In genomic region chr14:60515244-60515695, GRCh38 we compare ENCODE assay signal across 13 cellular contexts. TPM values are rescaled to one million over a fixed set of nuclear protein-coding genes. Genes with fewer than 3 reads are reported as not detected.
DNase-seq lines count a peak whose midpoint lies in the region; ATAC-seq, FAIRE-seq and TF ChIP-seq lines count a peak whose summit lies in the region.
"Had no signal": no experiment of that assay in that cellular context is flagged by ENCODE, and none has a peak within 500 bp of the region (broad histone marks: within the 10 kb centered on the region; RNA-seq: fewer than 3 reads in every experiment).

No MANE protein-coding gene starts in this region.

- TF ChIP-seq CTCF in foreskin keratinocyte (conservative IDR thresholded peaks at IDR 0.05), result no peak
- TF ChIP-seq CTCF in psoas muscle (IDR thresholded peaks at IDR 0.05), result no peak
- no peak for TF ChIP-seq CTCF in D721Med (IDR thresholded peaks at IDR 0.05; ENCODE audit: insufficient read depth, missing control alignments)

- H3K9me3 ChIP-seq in ES-I3 (ENCODE audit: control insufficient read depth, insufficient read depth, low read length), result no peaks in the 10 kb centered on the region
- H3K9me3 ChIP-seq in NT2/D1 (ENCODE audit: insufficient read depth, low read length), result no peaks in the 10 kb centered on the region
- H3K9me3 ChIP-seq in psoas muscle, result no peaks in the 10 kb centered on the region

- ATAC-seq in foreskin keratinocyte (peak; percentile 25), psoas muscle (peak; percentile 9 to 40 (median 24))
- ATAC-seq: esophagus mucosa, Panc1 had no signal

- H3K27me3 ChIP-seq in NT2/D1 (ENCODE audit: insufficient read depth, insufficient read length) (peaks cover 51% of the 10 kb centered on the region), foreskin keratinocyte (peaks cover 100% of the 10 kb centered on the region), psoas muscle (ENCODE audit: insufficient read depth in 3 of 3, low read length in 2 of 3) (peaks cover 0 to 17% (median 6%) of the 10 kb centered on the region in 3 donors)

- peak overlapping the region; percentile 63 for H3K9ac ChIP-seq in ES-I3 (ENCODE audit: low read depth, low read length)
- no peak overlapping the region for H3K9ac ChIP-seq in NT2/D1 (ENCODE audit: insufficient read length, low read depth)

- FAIRE-seq in D721Med (lab: Jason Lieb, UNC), result no peak

- H3K27ac ChIP-seq in foreskin keratinocyte, result no peak overlapping the region
- H3K27ac ChIP-seq in psoas muscle, result peak overlapping the region; percentile 43

- H3K4me3 ChIP-seq in NT2/D1 (ENCODE audit: insufficient read length, low read depth) (peak overlapping the region; percentile 4), psoas muscle (peak overlapping the region; percentile 69)

- H3K36me3 ChIP-seq in ES-I3 (ENCODE audit: insufficient read depth, low read length) (no peaks in the 10 kb centered on the region), NT2/D1 (ENCODE audit: insufficient read depth, insufficient read length, low read length) (no peaks in the 10 kb centered on the region), psoas muscle (ENCODE audit: insufficient read depth in 1 of 2, low read depth in 1 of 2) (no peaks in the 10 kb centered on the region)

- WGBS in psoas muscle, 3 donors, result 5 to 12% (median 11%) methylated on average over 37 to 47 of the region's 47 CpGs

- H3K4me1 ChIP-seq in ES-I3 (ENCODE audit: insufficient read depth, low read length) (peaks cover 8% of the 10 kb centered on the region), NT2/D1 (ENCODE audit: insufficient read depth, insufficient read length) (peaks cover 4% of the 10 kb centered on the region), foreskin keratinocyte (no peaks in the 10 kb centered on the region), psoas muscle (no peaks in the 10 kb centered on the region)

- intact Hi-C loops in psoas muscle (cut with DNase I), result no loop called here

- DNase-seq in NT2/D1 (ENCODE audit: low read depth, low spot score) (no peak), foreskin keratinocyte (no peak), psoas muscle (peak in 1 of 2 donors; percentile 62), D721Med (ENCODE audit: insufficient read length, low spot score) (no peak), HT-29 (ENCODE audit: low spot score) (no peak), NCI-H1105 treated with DMSO at 0.1 percent for 48 hours (lab: John Stamatoyannopoulos, UW) (no peak)
- no peak for DNase-seq in activated CD4-positive, CD25-positive, alpha-beta regulatory T cell treated with anti-CD3 and anti-CD28 coated beads, Interleukin-2, amount 50 U/mL, for 72 hours
- DNase-seq: activated CD4-positive, CD25-positive, alpha-beta regulatory T cell; stimulated activated CD4-positive, alpha-beta T cell treated with anti-CD3 and anti-CD28 coated beads, Interleukin-2, amount 100 ng/mL, for 48 hours had no signal

RNA-seq across cellular contexts. Expression of gene SIX6, which starts 6.3 kb away (rescaled TPM):
- total RNA-seq in foreskin keratinocyte (not detected in 2 replicates), psoas muscle (under 1 TPM; 0.12 to 0.38 (median 0.25) TPM)
- polyA plus RNA-seq in foreskin keratinocyte (not detected in 2 replicates), psoas muscle (under 1 TPM in 2 of 3 donors, not detected in 1; 0.03 to 0.13 TPM)
- total RNA-seq in HT-29 (2014; rRNA removed; shearing (Covaris generic)), result not detected in 2 replicates
- total RNA-seq: esophagus mucosa had no signal
- polyA plus RNA-seq: adipose tissue had no signal

RNA-seq across cellular contexts. Expression of gene C14orf39, which starts 29.4 kb away (rescaled TPM):
- total RNA-seq in foreskin keratinocyte (not detected in 2 replicates), psoas muscle (1 to 10 TPM; 1.9 to 4.4 (median 3.1) TPM)
- polyA plus RNA-seq in foreskin keratinocyte (not detected in 2 replicates), psoas muscle (under 1 TPM; 0.12 to 0.53 (median 0.34) TPM)
- total RNA-seq in HT-29 (2014; rRNA removed; shearing (Covaris generic)), result not detected in 2 replicates
- total RNA-seq: esophagus mucosa had no signal
